16 cellular contexts compared by ENCODE assay signal in genomic region chr2:54879598-54880355, GRCh38.
DNase-seq lines count a peak whose midpoint lies in the region; ATAC-seq lines count a peak whose summit lies in the region.
"Had no signal": no experiment of that assay in that cellular context is flagged by ENCODE, and none has a peak within 500 bp of the region (broad histone marks: within the 10 kb centered on the region; RNA-seq: fewer than 3 reads in every experiment).

No MANE protein-coding gene starts in this region.

- intact Hi-C loops in left colon (cut with DNase I, micrococcal nuclease): loop anchor here in 1 of 2 donors (10.0 kb wide), 1 partner anchor 85 kb away; no protein-coding TSS in a partner anchor

- no peaks in the 10 kb centered on the region for H3K27me3 ChIP-seq in skeletal muscle satellite cell (ENCODE audit: control insufficient read depth, insufficient read depth, low read length)
- H3K27me3 ChIP-seq: left lung had no signal

- H3K4me2 ChIP-seq in skeletal muscle satellite cell (ENCODE audit: low read length): peak overlapping the region; percentile 16

- ATAC-seq in left colon (peak; percentile 99), GM21717 (IDR thresholded peaks at IDR 0.05; ENCODE audit: unreplicated experiment) (no peak)
- ATAC-seq: activated CD8-positive, alpha-beta T cell treated with anti-CD3 and anti-CD28 coated beads for 36 hours; left lung; stimulated activated naive CD8-positive, alpha-beta T cell treated with anti-CD3 and anti-CD28 coated beads, Interleukin-15, Interleukin-2, amounts not matched to agents 100 U/mL and 50 U/mL, for 24 hours had no signal

- no peak overlapping the region for H3K4me3 ChIP-seq in skeletal muscle satellite cell (ENCODE audit: low read length)
- H3K4me3 ChIP-seq: left lung had no signal

- peaks cover 11% of the 10 kb centered on the region for H3K4me1 ChIP-seq in skeletal muscle satellite cell (ENCODE audit: control insufficient read depth, insufficient read depth, low read length)
- H3K4me1 ChIP-seq: left lung had no signal

- DNase-seq in NCI-H2081 (lab: John Stamatoyannopoulos, UW): peak; percentile 16 to 43
- DNase-seq in NCI-H2081 treated with DMSO at 0.1 percent for 48 hours (lab: John Stamatoyannopoulos, UW): no peak
- peak; percentile 99 for DNase-seq in NCI-H82 (lab: John Stamatoyannopoulos, UW)
- peak; percentile 56 to 58 for DNase-seq in left colon
- no peak for DNase-seq in superior temporal gyrus (ENCODE audit: extremely low spot score)
- DNase-seq in NCI-H748 treated with DMSO at 0.1 percent for 48 hours (lab: John Stamatoyannopoulos, UW): no peak
- DNase-seq: activated CD8-positive, alpha-beta T cell treated with anti-CD3 and anti-CD28 coated beads for 36 hours; activated T-cell treated with anti-CD3 and anti-CD28 coated beads, Interleukin-2, amount 50 U/mL, for 48 hours; DMS79; effector memory CD4-positive, alpha-beta T cell; left lung; NCI-H774; posterior cingulate gyrus; stimulated activated naive CD8-positive, alpha-beta T cell treated with anti-CD3 and anti-CD28 coated beads, Interleukin-15, Interleukin-2, amounts not matched to agents 100 U/mL and 50 U/mL, for 24 hours had no signal

- no peak overlapping the region for H3K9ac ChIP-seq in skeletal muscle satellite cell (ENCODE audit: low read depth, low read length)

- no peaks in the 10 kb centered on the region for H3K9me3 ChIP-seq in skeletal muscle satellite cell (replicated peaks; ENCODE audit: low read length)
- H3K9me3 ChIP-seq: left lung had no signal

- no peaks in the 10 kb centered on the region for H3K36me3 ChIP-seq in skeletal muscle satellite cell (ENCODE audit: insufficient read depth, low read length)
- H3K36me3 ChIP-seq: left lung had no signal

Comparison
In these comparisons a context has a peak if more than half of its experiments do, and no peak if none do; other contexts are left out.
1. DNase-seq: peak in NCI-H2081 (2 of 2), NCI-H82 (single experiment) and left colon (2 of 2); none in NCI-H2081 treated with DMSO at 0.1 percent for 48 hours (single experiment), superior temporal gyrus (single experiment) and NCI-H748 treated with DMSO at 0.1 percent for 48 hours (single experiment).